ENCODE assay signal across 8 cellular contexts in genomic region chr7:138752568-138753518, GRCh38. TPM values are rescaled to one million over a fixed set of nuclear protein-coding genes. Genes with fewer than 3 reads are reported as not detected.
DNase-seq lines count a peak whose midpoint lies in the region; ATAC-seq and TF ChIP-seq lines count a peak whose summit lies in the region.

No MANE protein-coding gene starts in this region.

- in situ Hi-C loops in SK-MEL-5 (cut with HindIII; ENCODE audit: low pct_unique_long_range_greater_than_20kb, low sequenced_read_pairs) = no loop called here

- peak overlapping the region; percentile 34 for H3K4me3 Mint-ChIP-seq in activated naive CD4-positive, alpha-beta T cell treated with anti-CD3 and anti-CD28 coated beads, Interleukin-2, amount 50 U/mL, for 24 hours
- H3K4me3 Mint-ChIP-seq in naive B cell (no peak overlapping the region), nephron progenitor cell (no peak overlapping the region)

- H3K27ac Mint-ChIP-seq in activated naive CD4-positive, alpha-beta T cell treated with anti-CD3 and anti-CD28 coated beads, Interleukin-2, amount 50 U/mL, for 24 hours = peak overlapping the region; percentile 36
- H3K27ac Mint-ChIP-seq in naive B cell (peak overlapping the region in 1 of 6 donors; percentile 62), nephron progenitor cell (no peak overlapping the region)

- H3K4me3 ChIP-seq in upper lobe of right lung = no peak overlapping the region

- H3K36me3 Mint-ChIP-seq in activated naive CD4-positive, alpha-beta T cell treated with anti-CD3 and anti-CD28 coated beads, Interleukin-2, amount 50 U/mL, for 24 hours = no peaks in the 10 kb centered on the region
- no peaks in the 10 kb centered on the region for H3K36me3 Mint-ChIP-seq in naive B cell
- no peaks in the 10 kb centered on the region for H3K36me3 Mint-ChIP-seq in nephron progenitor cell (ENCODE audit: low read depth)

- peak; percentile 78 for ATAC-seq in GM19372 (IDR thresholded peaks at IDR 0.05; ENCODE audit: low read depth, unreplicated experiment)
- peak; percentile 66 for ATAC-seq in HG03439 (IDR thresholded peaks at IDR 0.05; ENCODE audit: unreplicated experiment)
- peak; percentile 87 to 90 for ATAC-seq in naive B cell (ENCODE audit: low read depth in 2 of 2)
- ATAC-seq in upper lobe of right lung = peak; percentile 59

- no peak overlapping the region for H3K27ac ChIP-seq in upper lobe of right lung

- no peaks in the 10 kb centered on the region for H3K27me3 ChIP-seq in upper lobe of right lung

- no peak for TF ChIP-seq CTCF in upper lobe of right lung (IDR thresholded peaks at IDR 0.05)
- TF ChIP-seq CTCF in nephron progenitor cell (IDR thresholded peaks at IDR 0.05) = no peak

- H3K9me3 Mint-ChIP-seq in activated naive CD4-positive, alpha-beta T cell treated with anti-CD3 and anti-CD28 coated beads, Interleukin-2, amount 50 U/mL, for 24 hours = no peaks in the 10 kb centered on the region
- H3K9me3 Mint-ChIP-seq in naive B cell (peaks cover 0 to 6% (median 0%) of the 10 kb centered on the region in 7 donors), nephron progenitor cell (no peaks in the 10 kb centered on the region)

- H3K4me1 Mint-ChIP-seq in activated naive CD4-positive, alpha-beta T cell treated with anti-CD3 and anti-CD28 coated beads, Interleukin-2, amount 50 U/mL, for 24 hours = peaks cover 69% of the 10 kb centered on the region
- H3K4me1 Mint-ChIP-seq in naive B cell (peaks cover 0 to 11% (median 0%) of the 10 kb centered on the region in 3 donors), nephron progenitor cell (peaks cover 47% of the 10 kb centered on the region)

- H3K36me3 ChIP-seq in upper lobe of right lung = no peaks in the 10 kb centered on the region

- DNase-seq in SK-MEL-5 (ENCODE audit: low read depth, low spot score) (peak; percentile 70), naive B cell (peak; percentile 30), upper lobe of right lung (no peak), putamen (ENCODE audit: low spot score) (no peak), nephron progenitor cell (no peak)

- no peaks in the 10 kb centered on the region for H3K9me3 ChIP-seq in upper lobe of right lung

- H3K4me1 ChIP-seq in upper lobe of right lung = peaks cover 7% of the 10 kb centered on the region

- intact Hi-C loops in upper lobe of right lung (cut with DNase I) = no loop called here

- H3K27me3 Mint-ChIP-seq in activated naive CD4-positive, alpha-beta T cell treated with anti-CD3 and anti-CD28 coated beads, Interleukin-2, amount 50 U/mL, for 24 hours = no peaks in the 10 kb centered on the region
- H3K27me3 Mint-ChIP-seq in naive B cell (peaks cover 8 to 24% (median 20%) of the 10 kb centered on the region in 3 donors), nephron progenitor cell (ENCODE audit: low read depth, poor library complexity) (peaks cover 6% of the 10 kb centered on the region)

RNA-seq across cellular contexts. Expression of gene TMEM213, which starts 45.0 kb away (rescaled TPM):
- total RNA-seq in SK-MEL-5 (2014; rRNA removed; shearing (Covaris generic)) = not detected in 2 replicates
- not detected in 2 replicates for polyA plus RNA-seq in SK-MEL-5 (2015; cell fraction: cytosol; rRNA removed)
- polyA plus RNA-seq in SK-MEL-5 (2015; cell fraction: nucleus; rRNA removed) = 0.04 TPM in 1 of 2 replicates, not detected in the other
- not detected for polyA plus RNA-seq in naive B cell (ENCODE audit: low read depth in 6 of 6)
- 9.6 TPM for total RNA-seq in upper lobe of right lung

RNA-seq across cellular contexts. Expression of gene ATP6V0A4, which starts 45.2 kb away (rescaled TPM):
- 269 and 294 TPM in 2 replicates for total RNA-seq in SK-MEL-5 (2014; rRNA removed; shearing (Covaris generic))
- 89.6 and 106 TPM in 2 replicates for polyA plus RNA-seq in SK-MEL-5 (2015; cell fraction: cytosol; rRNA removed)
- 22.7 and 32.0 TPM in 2 replicates for polyA plus RNA-seq in SK-MEL-5 (2015; cell fraction: nucleus; rRNA removed)
- polyA plus RNA-seq in naive B cell (ENCODE audit: low read depth in 6 of 6) = not detected
- total RNA-seq in upper lobe of right lung = 2.4 TPM

RNA-seq across cellular contexts. Expression of gene SVOPL, which starts 51.7 kb away (rescaled TPM):
- not detected in 2 replicates for total RNA-seq in SK-MEL-5 (2014; rRNA removed; shearing (Covaris generic))
- not detected in 2 replicates for polyA plus RNA-seq in SK-MEL-5 (2015; cell fraction: cytosol; rRNA removed)
- 1.1 TPM in 1 of 2 replicates, not detected in the other for polyA plus RNA-seq in SK-MEL-5 (2015; cell fraction: nucleus; rRNA removed)
- not detected for polyA plus RNA-seq in naive B cell (ENCODE audit: low read depth in 6 of 6)
- total RNA-seq in upper lobe of right lung = 0.81 TPM

Comparison
In these comparisons a context has a peak if more than half of its experiments do, and no peak if none do; other contexts are left out.
1. DNase-seq: peak in SK-MEL-5 (single experiment) and naive B cell (single experiment); none in upper lobe of right lung (single experiment), putamen (single experiment) and nephron progenitor cell (single experiment).
2. RNA of gene TMEM213, which starts 45.0 kb away (total RNA-seq): 9.6 TPM in upper lobe of right lung (single experiment); not detected in SK-MEL-5; every median in the first group is over 10 times any median in the second.
3. RNA of gene ATP6V0A4, which starts 45.2 kb away (total RNA-seq): 269 to 294 TPM in SK-MEL-5; 2.4 TPM in upper lobe of right lung (single experiment); every median in the first group is over 10 times any median in the second.
4. Peak in every context shown above with its lines, with median percentiles within 50 percentile points of each other: ATAC-seq.